22 cellular contexts compared by ENCODE assay signal in the genomic region with DNA sequence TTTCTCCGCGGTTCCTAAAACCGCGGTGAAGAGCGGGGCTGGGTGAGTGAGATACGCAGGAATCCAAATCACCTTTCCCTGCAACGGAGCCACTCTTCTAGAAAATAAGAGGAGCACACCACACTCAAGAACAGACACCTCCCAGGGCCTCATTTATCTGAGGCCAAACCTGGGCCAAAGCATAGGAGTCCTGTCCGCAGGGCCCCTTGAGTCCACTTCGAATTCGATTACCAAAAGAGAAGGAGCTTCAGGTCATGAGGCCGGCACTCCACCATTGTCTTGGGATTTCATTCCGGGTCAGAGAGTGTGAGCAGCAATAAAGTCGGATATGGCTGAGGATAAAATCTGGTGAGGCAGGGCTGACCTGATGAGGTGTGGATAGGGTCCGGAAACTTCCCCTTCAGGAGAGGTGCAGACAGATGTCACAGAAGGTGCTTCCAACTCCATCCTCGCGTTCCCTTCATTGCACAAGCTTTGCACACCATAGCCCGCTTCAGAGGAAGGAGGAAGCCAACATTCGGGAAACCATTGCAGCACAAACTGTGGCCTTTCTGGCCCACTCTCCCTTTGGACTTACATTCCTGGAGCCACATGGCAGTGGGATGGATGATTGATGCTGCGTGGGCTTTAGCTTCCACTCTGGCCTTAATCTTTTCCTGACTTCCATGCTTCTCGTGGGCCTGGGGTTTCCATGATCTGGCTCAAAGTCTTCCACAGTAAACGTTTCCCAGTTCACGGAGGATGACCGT.
"Had no signal": no experiment of that assay in that cellular context is flagged by ENCODE, and none has a peak within 500 bp of the region (broad histone marks: within the 10 kb centered on the region; RNA-seq: fewer than 3 reads in every experiment).

No MANE protein-coding gene starts in this region.

- H3K4me1 Mint-ChIP-seq: nephron progenitor cell had no signal

- H3K27me3 Mint-ChIP-seq: progenitor cell of endocrine pancreas had no signal

- H3K36me3 Mint-ChIP-seq: T-cell had no signal

- DNase-seq: activated CD4-positive, alpha-beta T cell treated with anti-CD3 and anti-CD28 coated beads for 48 hours; activated CD4-positive, CD25-positive, alpha-beta regulatory T cell; activated naive CD4-positive, alpha-beta T cell treated with Interleukin-2 at 50 U/mL for 16 hours; activated naive CD8-positive, alpha-beta T cell treated with anti-CD3 and anti-CD28 coated beads, Interleukin-2, amount 50 U/mL, for 24 hours; anterior cingulate cortex; caudate nucleus; foreskin melanocyte; glutamatergic neuron; hippocampal formation; midbrain; nephron progenitor cell; occipital lobe; T-helper 9 cell had no signal

- ATAC-seq: activated naive CD8-positive, alpha-beta T cell treated with anti-CD3 and anti-CD28 coated beads, Interleukin-2, amount 50 U/mL, for 24 hours; right cardiac atrium; T-cell had no signal

- H3K27ac Mint-ChIP-seq: activated naive CD8-positive, alpha-beta T cell treated with anti-CD3 and anti-CD28 coated beads, Interleukin-2, amount 50 U/mL, for 24 hours; brain; nephron progenitor cell; progenitor cell of endocrine pancreas; stimulated activated naive CD8-positive, alpha-beta T cell treated with anti-CD3 and anti-CD28 coated beads, Interleukin-15, Interleukin-2, amounts not matched to agents 100 ng/mL and 50 ng/mL, for 24 hours; T-cell had no signal

- H3K9me3 ChIP-seq: upper lobe of left lung had no signal

- H3K4me3 Mint-ChIP-seq: activated naive CD8-positive, alpha-beta T cell treated with anti-CD3 and anti-CD28 coated beads, Interleukin-2, amount 50 U/mL, for 24 hours; nephron progenitor cell; stimulated activated naive CD8-positive, alpha-beta T cell treated with anti-CD3 and anti-CD28 coated beads, Interleukin-15, Interleukin-2, amounts not matched to agents 100 ng/mL and 50 ng/mL, for 24 hours; T-cell had no signal

- H3K27ac ChIP-seq: dorsolateral prefrontal cortex, SK-N-MC, skin epidermis, upper lobe of left lung had no signal

- H3K36me3 ChIP-seq: upper lobe of left lung had no signal

- H3K4me3 ChIP-seq: SK-N-MC, skin epidermis, upper lobe of left lung had no signal

- H3K9me3 Mint-ChIP-seq: activated naive CD8-positive, alpha-beta T cell treated with anti-CD3 and anti-CD28 coated beads, Interleukin-2, amount 50 U/mL, for 24 hours; stimulated activated naive CD8-positive, alpha-beta T cell treated with anti-CD3 and anti-CD28 coated beads, Interleukin-15, Interleukin-2, amounts not matched to agents 100 ng/mL and 50 ng/mL, for 24 hours had no signal

- H3K27me3 ChIP-seq: dorsolateral prefrontal cortex, upper lobe of left lung had no signal
